In genomic region chr10:74176380-74177139, GRCh38 we compare ENCODE assay signal across 1 cellular context.
A peak's percentile ranks its signal among the peaks of the same experiment; 100 is the strongest.
TF ChIP-seq lines count a peak whose summit lies in the region.

No MANE protein-coding gene starts in this region.

TF ChIP-seq in K562, 482 proteins besides CTCF, POLR2A, EP300 and RAD21 (continued from another document and continues in another):
- TF ChIP-seq JUNB (CRISPR knock-in tag; conservative IDR thresholded peaks at IDR 0.05), result peak; percentile 40; the same call in 1 of the 2 replicates
- no peak for TF ChIP-seq ZNF282 (CRISPR knock-in tag; IDR thresholded peaks at IDR 0.05)
- TF ChIP-seq CTCFL (IDR thresholded peaks at IDR 0.05; ENCODE audit: borderline replicate concordance, insufficient read depth, low read depth, low read length, poor library complexity, severe bottlenecking), result no peak
- no peak for TF ChIP-seq ZNF184 (CRISPR knock-in tag; IDR thresholded peaks at IDR 0.05)
- TF ChIP-seq ESRRA (IDR thresholded peaks at IDR 0.05; ENCODE audit: borderline replicate concordance, low read depth), result peak; percentile 71; the same call in 1 of the 2 replicates
- TF ChIP-seq HDAC6 (IDR thresholded peaks at IDR 0.05; ENCODE audit: low read depth, low read length), result no peak; the same call in 1 of the 2 replicates
- TF ChIP-seq TCFL5 (CRISPR knock-in tag; conservative IDR thresholded peaks at IDR 0.05), result 0 out of 2 replicates have a peak, but pooled peaks have one; percentile 42
- TF ChIP-seq ARID4B (CRISPR knock-in tag; IDR thresholded peaks at IDR 0.05), result peak; percentile 85
- no peak for TF ChIP-seq POU5F1 (IDR thresholded peaks at IDR 0.05; ENCODE audit: borderline replicate concordance, low read depth, low read length, partially characterized antibody)
- TF ChIP-seq ZNF41 (CRISPR knock-in tag; conservative IDR thresholded peaks at IDR 0.05), result peak; percentile 79; the same call in 1 of the 2 replicates
- TF ChIP-seq, protein P1, sequence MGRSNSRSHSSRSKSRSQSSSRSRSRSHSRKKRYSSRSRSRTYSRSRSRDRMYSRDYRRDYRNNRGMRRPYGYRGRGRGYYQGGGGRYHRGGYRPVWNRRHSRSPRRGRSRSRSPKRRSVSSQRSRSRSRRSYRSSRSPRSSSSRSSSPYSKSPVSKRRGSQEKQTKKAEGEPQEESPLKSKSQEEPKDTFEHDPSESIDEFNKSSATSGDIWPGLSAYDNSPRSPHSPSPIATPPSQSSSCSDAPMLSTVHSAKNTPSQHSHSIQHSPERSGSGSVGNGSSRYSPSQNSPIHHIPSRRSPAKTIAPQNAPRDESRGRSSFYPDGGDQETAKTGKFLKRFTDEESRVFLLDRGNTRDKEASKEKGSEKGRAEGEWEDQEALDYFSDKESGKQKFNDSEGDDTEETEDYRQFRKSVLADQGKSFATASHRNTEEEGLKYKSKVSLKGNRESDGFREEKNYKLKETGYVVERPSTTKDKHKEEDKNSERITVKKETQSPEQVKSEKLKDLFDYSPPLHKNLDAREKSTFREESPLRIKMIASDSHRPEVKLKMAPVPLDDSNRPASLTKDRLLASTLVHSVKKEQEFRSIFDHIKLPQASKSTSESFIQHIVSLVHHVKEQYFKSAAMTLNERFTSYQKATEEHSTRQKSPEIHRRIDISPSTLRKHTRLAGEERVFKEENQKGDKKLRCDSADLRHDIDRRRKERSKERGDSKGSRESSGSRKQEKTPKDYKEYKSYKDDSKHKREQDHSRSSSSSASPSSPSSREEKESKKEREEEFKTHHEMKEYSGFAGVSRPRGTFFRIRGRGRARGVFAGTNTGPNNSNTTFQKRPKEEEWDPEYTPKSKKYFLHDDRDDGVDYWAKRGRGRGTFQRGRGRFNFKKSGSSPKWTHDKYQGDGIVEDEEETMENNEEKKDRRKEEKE (IDR thresholded peaks at IDR 0.05; ENCODE audit: borderline replicate concordance in 1 of 2, control insufficient read depth in 1 of 2, low read depth in 2 of 2, low read length in 1 of 2), result no peak
- TF ChIP-seq FOXA1 (IDR thresholded peaks at IDR 0.05; ENCODE audit: borderline replicate concordance), result no peak
- 0 out of 2 replicates have a peak, but pooled peaks have one; percentile 21 for TF ChIP-seq BMI1 (IDR thresholded peaks at IDR 0.05; ENCODE audit: low read length)
- TF ChIP-seq SMC3 (conservative IDR thresholded peaks at IDR 0.05; ENCODE audit: insufficient read depth, low read depth, low read length), result no peak
- TF ChIP-seq CBFB (CRISPR knock-in tag; IDR thresholded peaks at IDR 0.05), result peak; percentile 86; the same call in 1 of the 2 replicates
- TF ChIP-seq NR2F6 (CRISPR knock-in tag; IDR thresholded peaks at IDR 0.05), result no peak
- peak in 1 of 2 experiments; percentile 14; a peak in 1 of 4 replicates for TF ChIP-seq ZMIZ1 (IDR thresholded peaks at IDR 0.05; ENCODE audit: low read depth in 2 of 2, low read length in 2 of 2)
- TF ChIP-seq, protein P2, sequence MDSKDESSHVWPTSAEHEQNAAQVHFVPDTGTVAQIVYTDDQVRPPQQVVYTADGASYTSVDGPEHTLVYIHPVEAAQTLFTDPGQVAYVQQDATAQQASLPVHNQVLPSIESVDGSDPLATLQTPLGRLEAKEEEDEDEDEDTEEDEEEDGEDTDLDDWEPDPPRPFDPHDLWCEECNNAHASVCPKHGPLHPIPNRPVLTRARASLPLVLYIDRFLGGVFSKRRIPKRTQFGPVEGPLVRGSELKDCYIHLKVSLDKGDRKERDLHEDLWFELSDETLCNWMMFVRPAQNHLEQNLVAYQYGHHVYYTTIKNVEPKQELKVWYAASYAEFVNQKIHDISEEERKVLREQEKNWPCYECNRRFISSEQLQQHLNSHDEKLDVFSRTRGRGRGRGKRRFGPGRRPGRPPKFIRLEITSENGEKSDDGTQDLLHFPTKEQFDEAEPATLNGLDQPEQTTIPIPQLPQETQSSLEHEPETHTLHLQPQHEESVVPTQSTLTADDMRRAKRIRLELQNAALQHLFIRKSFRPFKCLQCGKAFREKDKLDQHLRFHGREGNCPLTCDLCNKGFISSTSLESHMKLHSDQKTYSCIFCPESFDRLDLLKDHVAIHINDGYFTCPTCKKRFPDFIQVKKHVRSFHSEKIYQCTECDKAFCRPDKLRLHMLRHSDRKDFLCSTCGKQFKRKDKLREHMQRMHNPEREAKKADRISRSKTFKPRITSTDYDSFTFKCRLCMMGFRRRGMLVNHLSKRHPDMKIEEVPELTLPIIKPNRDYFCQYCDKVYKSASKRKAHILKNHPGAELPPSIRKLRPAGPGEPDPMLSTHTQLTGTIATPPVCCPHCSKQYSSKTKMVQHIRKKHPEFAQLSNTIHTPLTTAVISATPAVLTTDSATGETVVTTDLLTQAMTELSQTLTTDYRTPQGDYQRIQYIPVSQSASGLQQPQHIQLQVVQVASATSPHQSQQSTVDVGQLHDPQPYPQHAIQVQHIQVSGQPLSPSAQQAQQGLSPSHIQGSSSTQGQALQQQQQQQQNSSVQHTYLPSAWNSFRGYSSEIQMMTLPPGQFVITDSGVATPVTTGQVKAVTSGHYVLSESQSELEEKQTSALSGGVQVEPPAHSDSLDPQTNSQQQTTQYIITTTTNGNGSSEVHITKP (IDR thresholded peaks at IDR 0.05; ENCODE audit: partially characterized antibody), result no peak
- TF ChIP-seq GABPB1 (CRISPR knock-in tag; IDR thresholded peaks at IDR 0.05), result peak; percentile 84
- no peak for TF ChIP-seq ZBTB5 (IDR thresholded peaks at IDR 0.05)
- no peak for TF ChIP-seq MAFG (tag; conservative IDR thresholded peaks at IDR 0.05)
- TF ChIP-seq TRIM24 (IDR thresholded peaks at IDR 0.05), result peak in 1 of 2 experiments; percentile 17; a peak in 1 of 4 replicates
- no peak for TF ChIP-seq ZNF764 (CRISPR knock-in tag; IDR thresholded peaks at IDR 0.05; ENCODE audit: low read depth)
- no peak for TF ChIP-seq HMG20A (CRISPR knock-in tag; conservative IDR thresholded peaks at IDR 0.05)
- TF ChIP-seq KLF1 (tag; IDR thresholded peaks at IDR 0.05), result peak; percentile 79; the same call in 1 of the 2 replicates
- no peak for TF ChIP-seq HDGF (IDR thresholded peaks at IDR 0.05)
- TF ChIP-seq EHMT2 (IDR thresholded peaks at IDR 0.05), result no peak
- no peak for TF ChIP-seq MTA1 (IDR thresholded peaks at IDR 0.05; ENCODE audit: borderline replicate concordance)
- TF ChIP-seq ZNF232 (CRISPR knock-in tag; IDR thresholded peaks at IDR 0.05), result peak; percentile 57; the same call in 1 of the 2 replicates
- peak; percentile 91 for TF ChIP-seq KLF6 (CRISPR knock-in tag; IDR thresholded peaks at IDR 0.05; ENCODE audit: borderline replicate concordance)
- TF ChIP-seq ZBTB49 (CRISPR knock-in tag; IDR thresholded peaks at IDR 0.05; ENCODE audit: borderline replicate concordance), result 0 out of 2 replicates have a peak, but pooled peaks have one; percentile 51
- TF ChIP-seq ZFP30 (CRISPR knock-in tag; IDR thresholded peaks at IDR 0.05; ENCODE audit: borderline replicate concordance), result no peak
- TF ChIP-seq BHLHE40 (IDR thresholded peaks at IDR 0.05; ENCODE audit: low read length), result peak; percentile 97
- TF ChIP-seq, protein P3, sequence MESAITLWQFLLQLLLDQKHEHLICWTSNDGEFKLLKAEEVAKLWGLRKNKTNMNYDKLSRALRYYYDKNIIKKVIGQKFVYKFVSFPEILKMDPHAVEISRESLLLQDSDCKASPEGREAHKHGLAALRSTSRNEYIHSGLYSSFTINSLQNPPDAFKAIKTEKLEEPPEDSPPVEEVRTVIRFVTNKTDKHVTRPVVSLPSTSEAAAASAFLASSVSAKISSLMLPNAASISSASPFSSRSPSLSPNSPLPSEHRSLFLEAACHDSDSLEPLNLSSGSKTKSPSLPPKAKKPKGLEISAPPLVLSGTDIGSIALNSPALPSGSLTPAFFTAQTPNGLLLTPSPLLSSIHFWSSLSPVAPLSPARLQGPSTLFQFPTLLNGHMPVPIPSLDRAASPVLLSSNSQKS (CRISPR knock-in tag; IDR thresholded peaks at IDR 0.05), result no peak
